In genomic region chr7:137656227-137656849, GRCh38 we compare ENCODE assay signal across 8 cellular contexts.
DNase-seq lines count a peak whose midpoint lies in the region; ATAC-seq and FAIRE-seq lines count a peak whose summit lies in the region.

No MANE protein-coding gene starts in this region.

- peak; percentile 46 for FAIRE-seq in TTC549 (lab: Jason Lieb, UNC)

- peak; percentile 78 for ATAC-seq in HG02973 (IDR thresholded peaks at IDR 0.05; ENCODE audit: unreplicated experiment)

- no peak overlapping the region for H3K4me3 Mint-ChIP-seq in immature natural killer cell

- DNase-seq in activated gamma-delta T cell treated with Interleukin-2 at 50 U/mL for 16 hours = peak; percentile 34
- no peak for DNase-seq in activated gamma-delta T cell (lab: John Stamatoyannopoulos, UW)
- DNase-seq in NCI-H2029 (lab: John Stamatoyannopoulos, UW) = peak; percentile 53
- peak; percentile 24 for DNase-seq in brain pericyte (ENCODE audit: low read depth, low spot score)
- DNase-seq in immature natural killer cell = peak; percentile 9 to 25 (median 16)
- DNase-seq in stimulated activated CD4-positive, alpha-beta T cell treated with anti-CD3 and anti-CD28 coated beads, Interleukin-12 subunit alpha, Interleukin-12 subunit beta, amount 100 ng/mL, for 48 hours (ENCODE audit: low read depth in 2 of 3, low spot score in 1 of 3) = peak; percentile 38 to 62 (median 61)

- no peak overlapping the region for H3K27ac Mint-ChIP-seq in immature natural killer cell

- H3K4me1 Mint-ChIP-seq in immature natural killer cell = no peaks in the 10 kb centered on the region

- H3K27me3 Mint-ChIP-seq in immature natural killer cell (ENCODE audit: low read depth in 3 of 3) = peaks cover 0 to 1% (median 0%) of the 10 kb centered on the region in 3 donors

- H3K36me3 Mint-ChIP-seq in immature natural killer cell = no peaks in the 10 kb centered on the region

- no peaks in the 10 kb centered on the region for H3K9me3 Mint-ChIP-seq in immature natural killer cell
